25 cellular contexts compared by ENCODE assay signal in the genomic region with DNA sequence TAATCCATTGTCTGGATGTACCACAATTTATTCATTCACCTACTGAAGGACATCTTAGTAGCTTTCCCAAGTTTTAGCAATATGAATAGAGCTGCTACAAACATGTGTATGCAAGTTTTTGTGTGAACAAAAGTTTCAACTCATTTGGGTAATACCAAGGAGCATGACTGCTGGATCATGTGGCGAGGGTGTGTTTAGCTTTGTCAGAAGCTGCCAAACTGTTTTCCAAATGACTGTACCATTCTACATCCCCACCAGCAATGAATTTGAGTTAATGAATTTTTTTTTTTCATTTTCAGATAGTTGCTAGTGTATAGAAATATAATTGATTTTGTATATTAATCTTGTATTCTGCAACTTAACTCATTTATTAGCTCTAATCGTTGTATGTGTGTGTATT. TPM values are rescaled to one million over a fixed set of nuclear protein-coding genes. Genes with fewer than 3 reads are reported as not detected.
DNase-seq lines count a peak whose midpoint lies in the region; ATAC-seq, FAIRE-seq and TF ChIP-seq lines count a peak whose summit lies in the region.
"Had no signal": no experiment of that assay in that cellular context is flagged by ENCODE, and none has a peak within 500 bp of the region (broad histone marks: within the 10 kb centered on the region; RNA-seq: fewer than 3 reads in every experiment).

No MANE protein-coding gene starts in this region.

- POLR2A ChIA-PET in H1 (lab: Charles Lee; ENCODE audit: partially characterized antibody) = interaction anchor here (0.6 to 1.1 kb wide), 3 partner anchors 11 to 523 kb away, joined by 3 to 4 read pairs (median 4); a partner anchor contains a TSS

- no peak overlapping the region for H3K4me3 Mint-ChIP-seq in H9
- H3K4me3 Mint-ChIP-seq: CD4-positive, alpha-beta memory T cell had no signal

- H3K56ac ChIP-seq in H1 (replicated peaks; ENCODE audit: insufficient read length, low read depth, low read length) (no peak overlapping the region), H9 (ENCODE audit: insufficient read length, low read depth, low read length) (no peak overlapping the region)

- H2BK120ac ChIP-seq in H1 (replicated peaks; ENCODE audit: low read depth, low read length) (peak overlapping the region; percentile 83), H9 (ENCODE audit: low read depth, low read length, poor library complexity, severe bottlenecking) (no peak overlapping the region)

- H2BK5ac ChIP-seq in H1 (ENCODE audit: low read depth, low read length) (no peak overlapping the region), H9 (ENCODE audit: insufficient read length, low read length) (no peak overlapping the region)

- H3K79me1 ChIP-seq in H1 (ENCODE audit: low read depth, low read length) (no peaks in the 10 kb centered on the region), H9 (ENCODE audit: insufficient read depth, low read depth, low read length, poor library complexity, severe bottlenecking) (no peaks in the 10 kb centered on the region)

- peaks cover 4 to 7% of the 10 kb centered on the region in 2 experiments; a peak in 3 of 4 replicates for H3K4me1 Mint-ChIP-seq in H9
- H3K4me1 Mint-ChIP-seq: CD4-positive, alpha-beta memory T cell had no signal

- CTCF ChIA-PET in H1 (lab: Charles Lee; ENCODE audit: partially characterized antibody) = interaction anchor here (0.6 to 4.6 kb wide), 11 partner anchors 10 to 112 kb away, joined by 3 to 23 read pairs (median 3); no protein-coding TSS in a partner anchor

- no peak for FAIRE-seq in H1 (lab: Jason Lieb, UNC)
- FAIRE-seq: A204.1 had no signal

- H3K23ac ChIP-seq in H1 (ENCODE audit: insufficient read length) = no peak overlapping the region
- no peak overlapping the region for H3K23ac ChIP-seq in H9 (ENCODE audit: insufficient read length, low read depth, low read length)

- H4K91ac ChIP-seq in H1 (replicated peaks; ENCODE audit: insufficient read length, low read length) (no peak overlapping the region), H9 (ENCODE audit: insufficient read length, low read depth, low read length) (no peak overlapping the region)

- peaks cover 6 to 11% of the 10 kb centered on the region in 2 experiments for H3K9me3 Mint-ChIP-seq in H9

- no peaks in the 10 kb centered on the region for H4K20me1 ChIP-seq in GM23248 (ENCODE audit: insufficient read depth)
- no peaks in the 10 kb centered on the region for H4K20me1 ChIP-seq in H1 (replicated peaks in 1 of 2; ENCODE audit: control insufficient read depth in 1 of 2, insufficient read depth in 2 of 2, low read length in 2 of 2)
- no peaks in the 10 kb centered on the region for H4K20me1 ChIP-seq in H9 (ENCODE audit: control insufficient read depth, insufficient read depth, insufficient read length)

- DNase-seq in AG10803 (ENCODE audit: low read depth) = peak; percentile 20
- peak; percentile 53 for DNase-seq in GM23248
- DNase-seq in H1 (ENCODE audit: low read depth in 1 of 2, low spot score in 2 of 2) = no peak
- DNase-seq in foreskin keratinocyte = peak; percentile 75 to 88
- no peak for DNase-seq in ecto neural progenitor cell (ENCODE audit: low spot score)
- DNase-seq in dorsolateral prefrontal cortex = no peak
- no peak for DNase-seq in erythroblast (lab: John Stamatoyannopoulos, UW)
- no peak for DNase-seq in H9
- DNase-seq: C1 segment of cervical spinal cord; CD4-positive, alpha-beta memory T cell; COR-L47; DMS53; NCI-H1092; NCI-H1417 treated with DMSO at 0.1 percent for 48 hours; NCI-H1694 treated with DMSO at 0.1 percent for 48 hours; NCI-H2081 treated with DMSO at 0.1 percent for 48 hours; NCI-H2171; NCI-H226; NCI-H510A; NCI-H69; SHP77 had no signal

- no peak overlapping the region for H3K27ac Mint-ChIP-seq in H9

- no peak for TF ChIP-seq RAD21 in H1 (IDR thresholded peaks at IDR 0.05 in 1 of 2, conservative IDR thresholded peaks at IDR 0.05 in 1 of 2; ENCODE audit: low read depth in 2 of 2, low read length in 2 of 2)

- H3K36me3 ChIP-seq in GM23248 (ENCODE audit: low read depth) (no peaks in the 10 kb centered on the region), H1 (ENCODE audit: control insufficient read depth in 2 of 4, insufficient read depth in 4 of 4, low read length in 3 of 4) (no peaks in the 10 kb centered on the region)

- H2AFZ ChIP-seq in GM23248 (no peak overlapping the region), H1 (ENCODE audit: low read length) (no peak overlapping the region), H9 (ENCODE audit: low read length) (no peak overlapping the region)

- TF ChIP-seq POLR2A in H1 (IDR thresholded peaks at IDR 0.05; ENCODE audit: control extremely low read depth in 1 of 2, low read depth in 2 of 2, low read length in 2 of 2) (no peak), erythroblast (IDR thresholded peaks at IDR 0.05; ENCODE audit: low read length) (no peak)

- H3K18ac ChIP-seq in H1 (ENCODE audit: extremely low read depth, low read length) = no peak overlapping the region
- no peak overlapping the region for H3K18ac ChIP-seq in H9 (ENCODE audit: insufficient read length, low read depth, low read length)

- H3K4me1 ChIP-seq in GM23248 (ENCODE audit: insufficient read depth) (no peaks in the 10 kb centered on the region), H1 (replicated peaks in 1 of 4; ENCODE audit: control insufficient read depth in 3 of 4, insufficient read depth in 4 of 4, low read length in 3 of 4) (no peaks in the 10 kb centered on the region; a peak in 1 of 7 replicates), foreskin keratinocyte (peaks cover 5% of the 10 kb centered on the region), H9 (ENCODE audit: insufficient read depth, low read length) (no peaks in the 10 kb centered on the region)

- H3K79me2 ChIP-seq in GM23248 (ENCODE audit: insufficient read depth) = no peaks in the 10 kb centered on the region
- H3K79me2 ChIP-seq in H1 (ENCODE audit: control insufficient read depth in 1 of 2, insufficient read depth in 2 of 2, low read length in 2 of 2) = no peaks in the 10 kb centered on the region
- H3K79me2 ChIP-seq in H9 (ENCODE audit: insufficient read depth, low read length) = no peaks in the 10 kb centered on the region

- H3K27ac ChIP-seq in GM23248 = no peak overlapping the region
- H3K27ac ChIP-seq in H1 (ENCODE audit: low read depth, low read length) = no peak overlapping the region
- H3K27ac ChIP-seq in foreskin keratinocyte = peak overlapping the region; percentile 19
- H3K27ac ChIP-seq in dorsolateral prefrontal cortex = no peak overlapping the region
- H3K27ac ChIP-seq in H9 (ENCODE audit: insufficient read length, low read depth, low read length) = no peak overlapping the region
- H3K27ac ChIP-seq: RWPE1 had no signal

- H4K5ac ChIP-seq in H1 (ENCODE audit: insufficient read length, low read depth, low read length) = no peak overlapping the region
- H4K5ac ChIP-seq in H9 (ENCODE audit: insufficient read length, low read depth, low read length) = no peak overlapping the region

- no peak overlapping the region for H2AK5ac ChIP-seq in H1 (ENCODE audit: low read depth, low read length)
- H2AK5ac ChIP-seq in H9 (ENCODE audit: insufficient read length, low read length) = no peak overlapping the region

- H3F3A ChIP-seq in GM23248 (ENCODE audit: insufficient read depth) = no peaks in the 10 kb centered on the region

- in situ Hi-C loops in GM23248 (cut with MboI) = no loop called here

- H3K23me2 ChIP-seq in H1 (ENCODE audit: low read depth, low read length) = no peaks in the 10 kb centered on the region
- no peaks in the 10 kb centered on the region for H3K23me2 ChIP-seq in H9 (ENCODE audit: insufficient read length, low read depth, low read length, poor library complexity, severe bottlenecking)

- WGBS in GM23248 (ENCODE audit: low coverage in 1 of 2, low lambda C conversion rate in 2 of 2, missing lambda C conversion rate in 2 of 2), 2 experiments = 30 to 32% methylated on average over 2 of the region's 2 CpGs
- WGBS in H1 (ENCODE audit: extremely low coverage in 1 of 2, insufficient coverage in 1 of 2, insufficient read length in 1 of 2, insufficient replicate concordance in 2 of 2, low coverage in 1 of 2, low lambda C conversion rate in 2 of 2, missing lambda C conversion rate in 1 of 2), 2 experiments = 96% methylated on average over 2 of the region's 2 CpGs; no CpG with 5 or more reads in 1 of the 2 experiments
- WGBS in H9 (ENCODE audit: extremely low coverage, insufficient read length, low lambda C conversion rate) = no CpG with 5 or more reads among the region's 2 CpGs

- H3K36me3 Mint-ChIP-seq in H9 (ENCODE audit: insufficient read depth in 1 of 3, low read depth in 3 of 3) = no peaks in the 10 kb centered on the region
- H3K36me3 Mint-ChIP-seq: CD4-positive, alpha-beta memory T cell had no signal

- H3K9me2 ChIP-seq in GM23248 (ENCODE audit: insufficient read depth) = no peaks in the 10 kb centered on the region

- H3T11ph ChIP-seq in H9 (ENCODE audit: low read length) = no peak overlapping the region

- ATAC-seq in foreskin keratinocyte = peak; percentile 52
- ATAC-seq: Panc1 had no signal

- H3K4me2 ChIP-seq in GM23248 (ENCODE audit: unreplicated experiment) (no peak overlapping the region), H1 (ENCODE audit: insufficient read depth in 1 of 2, low read depth in 2 of 2, low read length in 2 of 2) (no peak overlapping the region), H9 (ENCODE audit: insufficient read depth, insufficient read length, low read length) (no peak overlapping the region)

- no peak overlapping the region for H3K4me3 ChIP-seq in AG10803 (ENCODE audit: low read length)
- no peak overlapping the region for H3K4me3 ChIP-seq in GM23248
- H3K4me3 ChIP-seq in H1 (ENCODE audit: extremely low read depth in 1 of 4, insufficient read depth in 2 of 4, low read depth in 3 of 4, low read length in 4 of 4) = no peak overlapping the region
- H3K4me3 ChIP-seq in dorsolateral prefrontal cortex = no peak overlapping the region

- H4K8ac ChIP-seq in H1 (ENCODE audit: extremely low read depth, insufficient read depth, low read length) (no peak overlapping the region), H9 (replicated peaks; ENCODE audit: insufficient read length, low read depth, low read length) (no peak overlapping the region)

- no peaks in the 10 kb centered on the region; the same call in 1 of the 2 replicates for H3K27me3 ChIP-seq in GM23248 (replicated peaks; ENCODE audit: insufficient read depth)
- no peaks in the 10 kb centered on the region for H3K27me3 ChIP-seq in H1 (replicated peaks in 1 of 4; ENCODE audit: control insufficient read depth in 3 of 4, extremely low read depth in 1 of 4, insufficient read depth in 3 of 4, low read length in 3 of 4)
- no peaks in the 10 kb centered on the region for H3K27me3 ChIP-seq in foreskin keratinocyte
- no peaks in the 10 kb centered on the region for H3K27me3 ChIP-seq in dorsolateral prefrontal cortex
- H3K27me3 ChIP-seq in H9 (ENCODE audit: insufficient read depth, low read length) = no peaks in the 10 kb centered on the region

- H3K14ac ChIP-seq in H1 (ENCODE audit: insufficient read length) (no peak overlapping the region), H9 (ENCODE audit: insufficient read depth, low read length) (no peak overlapping the region)

- no peak overlapping the region for H2BK20ac ChIP-seq in H1 (ENCODE audit: low read length)
- no peak overlapping the region for H2BK20ac ChIP-seq in H9 (ENCODE audit: low read depth, low read length, poor library complexity, severe bottlenecking)

- H3K27me3 Mint-ChIP-seq in H9 (ENCODE audit: low read depth) = peaks cover 5% of the 10 kb centered on the region

- TF ChIP-seq CTCF in AG10803 (conservative IDR thresholded peaks at IDR 0.05; ENCODE audit: low read length) (no peak), H1 (IDR thresholded peaks at IDR 0.05; ENCODE audit: control extremely low read depth in 1 of 3, insufficient read depth in 1 of 3, low read depth in 1 of 3, low read length in 3 of 3) (no peak), foreskin keratinocyte (conservative IDR thresholded peaks at IDR 0.05) (no peak), dorsolateral prefrontal cortex (IDR thresholded peaks at IDR 0.05 in 54 of 56, conservative IDR thresholded peaks at IDR 0.05 in 2 of 56; ENCODE audit: low read depth in 1 of 56, partially characterized antibody in 56 of 56) (no peak), H9 (conservative IDR thresholded peaks at IDR 0.05) (no peak)

- H3K9me3 ChIP-seq in GM23248 (ENCODE audit: low read depth) = no peaks in the 10 kb centered on the region
- H3K9me3 ChIP-seq in H1 (ENCODE audit: insufficient read depth in 2 of 2, low read depth in 1 of 2, low read length in 1 of 2) = no peaks in the 10 kb centered on the region; a peak in 1 of 4 replicates
- no peaks in the 10 kb centered on the region for H3K9me3 ChIP-seq in H9 (ENCODE audit: control insufficient read depth, low read depth, low read length)

- no peak overlapping the region for H2BK15ac ChIP-seq in H1 (ENCODE audit: low read length)
- no peak overlapping the region for H2BK15ac ChIP-seq in H9 (ENCODE audit: low read depth, low read length)

- H3K4ac ChIP-seq in H1 (replicated peaks; ENCODE audit: insufficient read length, low read depth, low read length) = no peak overlapping the region
- no peak overlapping the region for H3K4ac ChIP-seq in H9 (ENCODE audit: low read depth, low read length)

- TF ChIP-seq EP300 in H1 (IDR thresholded peaks at IDR 0.05; ENCODE audit: borderline replicate concordance in 1 of 2, low read depth in 2 of 2, low read length in 2 of 2) = no peak

- intact Hi-C loops in dorsolateral prefrontal cortex (cut with DNase I) = no loop called here

- H3K9ac ChIP-seq in GM23248 = no peak overlapping the region
- no peak overlapping the region for H3K9ac ChIP-seq in H1 (replicated peaks in 1 of 4; ENCODE audit: extremely low read depth in 1 of 4, low read depth in 3 of 4, low read length in 3 of 4)
- no peak overlapping the region for H3K9ac ChIP-seq in H9 (ENCODE audit: extremely low read depth, insufficient read length, low read length)

- H2BK12ac ChIP-seq in H1 (ENCODE audit: low read depth, low read length) = no peak overlapping the region
- no peak overlapping the region for H2BK12ac ChIP-seq in H9 (ENCODE audit: insufficient read length, low read depth, low read length)

RNA-seq across cellular contexts. Expression of a gene that starts 20.0 kb away (rescaled TPM):
- 25.7 and 28.6 TPM in 2 replicates for total RNA-seq in GM23248 (2014; rRNA removed; shearing (Covaris generic))
- polyA plus RNA-seq in GM23248 (2016; fragmentation: Nextera tagmentation; extraction: Ambion mirVana) (34.9 and 36.0 TPM in 2 replicates), H1 (2011; rRNA removed) (78.5 and 78.7 TPM in 2 replicates), foreskin keratinocyte (52.3 and 55.5 TPM in 2 replicates)
- total RNA-seq in H1 (2021; fragmentation: NEBNext Ultra II Directional; extraction: Animal tissue kit (Norgen Biotek cat#: 25700)) = 49.6 and 51.1 TPM in 2 replicates
- polyA plus RNA-seq in H1 (2011; cell fraction: cytosol; rRNA removed) = 108 TPM
- polyA plus RNA-seq in H1 (2011; cell fraction: nucleus; rRNA removed) = 65.9 TPM
- polyA plus RNA-seq in H1 (2012, experiment 1 of 2) = 45.7 to 73.3 TPM (median 64.5 TPM) in 4 replicates
- polyA plus RNA-seq in H1 (2012, experiment 2 of 2) = 58.5 TPM
- 33.6 TPM for polyA plus RNA-seq in H1 (2013, experiment 1 of 2)
- 35.0 TPM for polyA plus RNA-seq in H1 (2013, experiment 2 of 2)
- 78.1 and 89.9 TPM in 2 replicates for polyA minus RNA-seq in H1 (2011; rRNA and poly(A)+ RNA removed)
- polyA minus RNA-seq in H1 (2011; cell fraction: cytosol; rRNA and poly(A)+ RNA removed) = 33.2 TPM
- 71.8 TPM for polyA minus RNA-seq in H1 (2011; cell fraction: nucleus; rRNA and poly(A)+ RNA removed)
- total RNA-seq in foreskin keratinocyte (39.8 and 43.7 TPM in 2 replicates), dorsolateral prefrontal cortex (10 to 100 TPM; 22.2 to 44.0 (median 33.7) TPM), H9 (2021) (51.2 and 53.9 TPM in 2 replicates)

RNA-seq across cellular contexts. Expression of a gene that starts 45.2 kb away (rescaled TPM):
- total RNA-seq in GM23248 (2014; rRNA removed; shearing (Covaris generic)) = 0.54 TPM in 1 of 2 replicates, not detected in the other
- polyA plus RNA-seq in GM23248 (2016; fragmentation: Nextera tagmentation; extraction: Ambion mirVana) (not detected in 2 replicates), H1 (2011; rRNA removed) (2.1 and 2.7 TPM in 2 replicates), foreskin keratinocyte (0.07 and 0.10 TPM in 2 replicates)
- total RNA-seq in H1 (2021; fragmentation: NEBNext Ultra II Directional; extraction: Animal tissue kit (Norgen Biotek cat#: 25700)) = 7.4 and 8.2 TPM in 2 replicates
- 2.7 TPM for polyA plus RNA-seq in H1 (2011; cell fraction: cytosol; rRNA removed)
- 2.9 TPM for polyA plus RNA-seq in H1 (2011; cell fraction: nucleus; rRNA removed)
- 4.6 to 5.4 TPM (median 5.2 TPM) in 4 replicates for polyA plus RNA-seq in H1 (2012, experiment 1 of 2)
- polyA plus RNA-seq in H1 (2012, experiment 2 of 2) = 4.7 TPM
- 6.5 TPM for polyA plus RNA-seq in H1 (2013, experiment 1 of 2)
- polyA plus RNA-seq in H1 (2013, experiment 2 of 2) = 7.0 TPM
- polyA minus RNA-seq in H1 (2011; rRNA and poly(A)+ RNA removed) = 1.5 and 1.8 TPM in 2 replicates
- polyA minus RNA-seq in H1 (2011; cell fraction: cytosol; rRNA and poly(A)+ RNA removed) = 1.8 TPM
- polyA minus RNA-seq in H1 (2011; cell fraction: nucleus; rRNA and poly(A)+ RNA removed) = 1.00 TPM
- total RNA-seq in foreskin keratinocyte (0.04 and 0.10 TPM in 2 replicates), dorsolateral prefrontal cortex (100 to 1,000 TPM in 5 of 120 experiments, 10 to 100 TPM in 115; 31.3 to 143 (median 68.7) TPM), H9 (2021) (5.4 and 5.7 TPM in 2 replicates)
- polyA plus RNA-seq: AG04450; CD4-positive, alpha-beta memory T cell had no signal

RNA-seq across cellular contexts. Expression of a gene that starts 57.7 kb away (rescaled TPM):
- total RNA-seq in GM23248 (2014; rRNA removed; shearing (Covaris generic)) = 70.1 and 91.3 TPM in 2 replicates
- polyA plus RNA-seq in GM23248 (2016; fragmentation: Nextera tagmentation; extraction: Ambion mirVana) (34.6 and 34.7 TPM in 2 replicates), H1 (2011; rRNA removed) (74.0 and 103 TPM in 2 replicates), foreskin keratinocyte (33.0 and 36.2 TPM in 2 replicates)
- 110 and 114 TPM in 2 replicates for total RNA-seq in H1 (2021; fragmentation: NEBNext Ultra II Directional; extraction: Animal tissue kit (Norgen Biotek cat#: 25700))
- polyA plus RNA-seq in H1 (2011; cell fraction: cytosol; rRNA removed) = 54.6 TPM
- polyA plus RNA-seq in H1 (2011; cell fraction: nucleus; rRNA removed) = 199 TPM
- 90.9 to 110 TPM (median 102 TPM) in 4 replicates for polyA plus RNA-seq in H1 (2012, experiment 1 of 2)
- polyA plus RNA-seq in H1 (2012, experiment 2 of 2) = 93.2 TPM
- polyA plus RNA-seq in H1 (2013, experiment 1 of 2) = 90.5 TPM
- polyA plus RNA-seq in H1 (2013, experiment 2 of 2) = 93.1 TPM
- polyA minus RNA-seq in H1 (2011; rRNA and poly(A)+ RNA removed) = 153 and 157 TPM in 2 replicates
- 108 TPM for polyA minus RNA-seq in H1 (2011; cell fraction: cytosol; rRNA and poly(A)+ RNA removed)
- 97.7 TPM for polyA minus RNA-seq in H1 (2011; cell fraction: nucleus; rRNA and poly(A)+ RNA removed)
- total RNA-seq in foreskin keratinocyte (50.5 and 54.7 TPM in 2 replicates), dorsolateral prefrontal cortex (100 to 1,000 TPM in 28 of 120 experiments, 10 to 100 TPM in 92; 68.4 to 123 (median 92.0) TPM), H9 (2021) (101 and 104 TPM in 2 replicates)

Comparison
In these comparisons a context has a peak if more than half of its experiments do, and no peak if none do; other contexts are left out.
1. DNase-seq: peak in AG10803 (single experiment), GM23248 (single experiment) and foreskin keratinocyte (2 of 2); none in H1 (0 of 2), ecto neural progenitor cell (single experiment), dorsolateral prefrontal cortex (0 of 10), erythroblast (0 of 2) and H9 (single experiment).